2 cellular contexts compared by ENCODE assay signal in the genomic region with DNA sequence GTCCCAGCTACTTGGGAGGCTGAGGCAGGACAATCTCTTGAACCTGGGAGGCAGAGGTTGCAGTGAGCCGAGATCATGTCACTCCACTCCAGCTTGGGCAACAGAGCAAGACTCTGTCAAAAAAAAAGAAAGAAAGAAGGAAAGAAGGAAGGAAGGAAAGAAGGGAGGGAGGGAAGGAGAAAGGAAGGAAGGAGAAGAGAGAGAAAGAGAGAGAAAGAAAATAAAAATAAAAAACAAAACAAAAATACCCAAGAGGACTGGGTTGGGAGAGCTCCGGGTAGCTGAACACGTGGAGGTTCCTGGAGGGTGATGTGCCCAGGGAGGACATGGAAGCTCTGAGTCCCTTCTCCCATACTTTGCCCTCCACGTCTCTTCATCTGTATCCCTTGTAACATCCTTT.
TF ChIP-seq lines count a peak whose summit lies in the region.

No MANE protein-coding gene starts in this region.

TF ChIP-seq in GM23338, 12 proteins besides CTCF, POLR2A, EP300 and RAD21:
- TF ChIP-seq ZNF462 (CRISPR knock-in tag; IDR thresholded peaks at IDR 0.05), result no peak
- no peak for TF ChIP-seq CREB1 (CRISPR knock-in tag; IDR thresholded peaks at IDR 0.05; ENCODE audit: low read depth)
- no peak for TF ChIP-seq NANOG (IDR thresholded peaks at IDR 0.05; ENCODE audit: borderline replicate concordance)
- TF ChIP-seq ZNF114 (CRISPR knock-in tag; IDR thresholded peaks at IDR 0.05), result no peak
- TF ChIP-seq, protein P1, sequence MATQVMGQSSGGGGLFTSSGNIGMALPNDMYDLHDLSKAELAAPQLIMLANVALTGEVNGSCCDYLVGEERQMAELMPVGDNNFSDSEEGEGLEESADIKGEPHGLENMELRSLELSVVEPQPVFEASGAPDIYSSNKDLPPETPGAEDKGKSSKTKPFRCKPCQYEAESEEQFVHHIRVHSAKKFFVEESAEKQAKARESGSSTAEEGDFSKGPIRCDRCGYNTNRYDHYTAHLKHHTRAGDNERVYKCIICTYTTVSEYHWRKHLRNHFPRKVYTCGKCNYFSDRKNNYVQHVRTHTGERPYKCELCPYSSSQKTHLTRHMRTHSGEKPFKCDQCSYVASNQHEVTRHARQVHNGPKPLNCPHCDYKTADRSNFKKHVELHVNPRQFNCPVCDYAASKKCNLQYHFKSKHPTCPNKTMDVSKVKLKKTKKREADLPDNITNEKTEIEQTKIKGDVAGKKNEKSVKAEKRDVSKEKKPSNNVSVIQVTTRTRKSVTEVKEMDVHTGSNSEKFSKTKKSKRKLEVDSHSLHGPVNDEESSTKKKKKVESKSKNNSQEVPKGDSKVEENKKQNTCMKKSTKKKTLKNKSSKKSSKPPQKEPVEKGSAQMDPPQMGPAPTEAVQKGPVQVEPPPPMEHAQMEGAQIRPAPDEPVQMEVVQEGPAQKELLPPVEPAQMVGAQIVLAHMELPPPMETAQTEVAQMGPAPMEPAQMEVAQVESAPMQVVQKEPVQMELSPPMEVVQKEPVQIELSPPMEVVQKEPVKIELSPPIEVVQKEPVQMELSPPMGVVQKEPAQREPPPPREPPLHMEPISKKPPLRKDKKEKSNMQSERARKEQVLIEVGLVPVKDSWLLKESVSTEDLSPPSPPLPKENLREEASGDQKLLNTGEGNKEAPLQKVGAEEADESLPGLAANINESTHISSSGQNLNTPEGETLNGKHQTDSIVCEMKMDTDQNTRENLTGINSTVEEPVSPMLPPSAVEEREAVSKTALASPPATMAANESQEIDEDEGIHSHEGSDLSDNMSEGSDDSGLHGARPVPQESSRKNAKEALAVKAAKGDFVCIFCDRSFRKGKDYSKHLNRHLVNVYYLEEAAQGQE (IDR thresholded peaks at IDR 0.05; ENCODE audit: unreplicated experiment), result no peak
TF ChIP-seq in GM23338: peak in this region for 0.

TF ChIP-seq in K562, 482 proteins besides CTCF, POLR2A, EP300 and RAD21:
- TF ChIP-seq, protein P2, sequence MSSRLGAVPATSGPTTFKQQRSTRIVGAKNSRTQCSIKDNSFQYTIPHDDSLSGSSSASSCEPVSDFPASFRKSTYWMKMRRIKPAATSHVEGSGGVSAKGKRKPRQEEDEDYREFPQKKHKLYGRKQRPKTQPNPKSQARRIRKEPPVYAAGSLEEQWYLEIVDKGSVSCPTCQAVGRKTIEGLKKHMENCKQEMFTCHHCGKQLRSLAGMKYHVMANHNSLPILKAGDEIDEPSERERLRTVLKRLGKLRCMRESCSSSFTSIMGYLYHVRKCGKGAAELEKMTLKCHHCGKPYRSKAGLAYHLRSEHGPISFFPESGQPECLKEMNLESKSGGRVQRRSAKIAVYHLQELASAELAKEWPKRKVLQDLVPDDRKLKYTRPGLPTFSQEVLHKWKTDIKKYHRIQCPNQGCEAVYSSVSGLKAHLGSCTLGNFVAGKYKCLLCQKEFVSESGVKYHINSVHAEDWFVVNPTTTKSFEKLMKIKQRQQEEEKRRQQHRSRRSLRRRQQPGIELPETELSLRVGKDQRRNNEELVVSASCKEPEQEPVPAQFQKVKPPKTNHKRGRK (tag; IDR thresholded peaks at IDR 0.05), result peak; percentile 95
- no peak for TF ChIP-seq ZNF124 (CRISPR knock-in tag; IDR thresholded peaks at IDR 0.05)
